Comparison of ENCODE assay signal across 8 cellular contexts in genomic region chr20:37095108-37095608, GRCh38. TPM values are rescaled to one million over a fixed set of nuclear protein-coding genes. Genes with fewer than 3 reads are reported as not detected.
DNase-seq lines count a peak whose midpoint lies in the region; ATAC-seq and TF ChIP-seq lines count a peak whose summit lies in the region.

No MANE protein-coding gene starts in this region.

- peak overlapping the region; percentile 76 for H3K9ac ChIP-seq in mucosa of stomach (ENCODE audit: low read length)

- no peaks in the 10 kb centered on the region for H3K9me3 Mint-ChIP-seq in CD4-positive, CD25-positive, alpha-beta regulatory T cell
- no peaks in the 10 kb centered on the region for H3K9me3 Mint-ChIP-seq in effector memory CD8-positive, alpha-beta T cell

- H3K36me3 ChIP-seq in CD4-positive, CD25-positive, alpha-beta regulatory T cell (ENCODE audit: control insufficient read depth, insufficient read depth, low read length), result peaks cover 14% of the 10 kb centered on the region
- H3K36me3 ChIP-seq in mucosa of stomach (ENCODE audit: control insufficient read depth, insufficient read depth, low read length) (no peaks in the 10 kb centered on the region), transverse colon (no peaks in the 10 kb centered on the region)

- H3K27me3 Mint-ChIP-seq in CD4-positive, CD25-positive, alpha-beta regulatory T cell, result peaks cover 11% of the 10 kb centered on the region
- H3K27me3 Mint-ChIP-seq in effector memory CD8-positive, alpha-beta T cell, result no peaks in the 10 kb centered on the region

- no peaks in the 10 kb centered on the region for H3K9me3 ChIP-seq in CD4-positive, CD25-positive, alpha-beta regulatory T cell (ENCODE audit: control insufficient read depth in 2 of 2, low read length in 2 of 2)
- H3K9me3 ChIP-seq in mucosa of stomach (ENCODE audit: control insufficient read depth, low read length), result no peaks in the 10 kb centered on the region
- no peaks in the 10 kb centered on the region for H3K9me3 ChIP-seq in transverse colon

- H3K27ac Mint-ChIP-seq in CD4-positive, CD25-positive, alpha-beta regulatory T cell, result peak overlapping the region; percentile 94 to 99 (median 96)
- peak overlapping the region; percentile 96 to 99 for H3K27ac Mint-ChIP-seq in effector memory CD8-positive, alpha-beta T cell

- H3K27ac ChIP-seq in CD4-positive, CD25-positive, alpha-beta regulatory T cell (ENCODE audit: insufficient read depth, low read length, poor library complexity, severe bottlenecking), result peak overlapping the region; percentile 88
- peak overlapping the region; percentile 72 to 86 (median 76) for H3K27ac ChIP-seq in transverse colon

- TF ChIP-seq CTCF in WI38 (IDR thresholded peaks at IDR 0.05; ENCODE audit: low read depth, low read length) (no peak), transverse colon (IDR thresholded peaks at IDR 0.05) (no peak)

- H3K36me3 Mint-ChIP-seq in CD4-positive, CD25-positive, alpha-beta regulatory T cell, result peaks cover 17% of the 10 kb centered on the region
- peaks cover 22% of the 10 kb centered on the region for H3K36me3 Mint-ChIP-seq in effector memory CD8-positive, alpha-beta T cell (ENCODE audit: insufficient read depth)

- peaks cover 38% of the 10 kb centered on the region for H3K4me1 ChIP-seq in CD4-positive, CD25-positive, alpha-beta regulatory T cell (ENCODE audit: control insufficient read depth, insufficient read depth, low read length, poor library complexity, severe bottlenecking)
- H3K4me1 ChIP-seq in mucosa of stomach (ENCODE audit: control insufficient read depth, insufficient read depth, low read length) (peaks cover 6% of the 10 kb centered on the region), transverse colon (peaks cover 6 to 16% (median 10%) of the 10 kb centered on the region in 4 donors)

- TF ChIP-seq POLR2A in transverse colon (IDR thresholded peaks at IDR 0.05), result no peak

- intact Hi-C loops in transverse colon (cut with DNase I; ENCODE audit: low total_unique reads), result no loop called here

- H3K4me3 ChIP-seq in CD4-positive, CD25-positive, alpha-beta regulatory T cell (ENCODE audit: low read depth, low read length), result peak overlapping the region; percentile 94
- peak overlapping the region; percentile 77 for H3K4me3 ChIP-seq in WI38 (ENCODE audit: low read depth, low read length)
- peak overlapping the region; percentile 80 for H3K4me3 ChIP-seq in mucosa of stomach (ENCODE audit: low read length)
- H3K4me3 ChIP-seq in transverse colon, result peak overlapping the region; percentile 58 to 82 (median 68)

- in situ Hi-C loops in transverse colon (cut with MboI; ENCODE audit: low pct_ligation_motif_present in 1 of 4, low pct_unique_long_range_greater_than_20kb in 1 of 4, low sequenced_read_pairs in 3 of 4), result no loop called here

- peak; percentile 37 to 83 (median 73) for DNase-seq in CD4-positive, CD25-positive, alpha-beta regulatory T cell
- DNase-seq in HuH-7.5 (ENCODE audit: low spot score) (peak; percentile 25), transverse colon (peak; percentile 38), SHP77 treated with DMSO at 0.1 percent for 48 hours (lab: John Stamatoyannopoulos, UW) (no peak)
- DNase-seq in effector memory CD8-positive, alpha-beta T cell, result peak; percentile 21 to 41 (median 28)

- 1% methylated on average over 19 of the region's 19 CpGs; no CpG with 5 or more reads in 1 of the 2 donors for WGBS in transverse colon (ENCODE audit: low coverage in 1 of 2), 2 donors

- no peak for TF ChIP-seq EP300 in transverse colon (IDR thresholded peaks at IDR 0.05; ENCODE audit: low read depth)

- peak; percentile 55 to 64 for ATAC-seq in CD4-positive, CD25-positive, alpha-beta regulatory T cell (ENCODE audit: low read depth in 2 of 2)
- peak; percentile 26 for ATAC-seq in GM19438 (IDR thresholded peaks at IDR 0.05; ENCODE audit: low read depth, unreplicated experiment)
- peak; percentile 50 for ATAC-seq in effector memory CD8-positive, alpha-beta T cell (replicated peaks)

- H3K4me3 Mint-ChIP-seq in CD4-positive, CD25-positive, alpha-beta regulatory T cell, result peak overlapping the region; percentile 94 to 99 (median 99)
- peak overlapping the region; percentile 99 for H3K4me3 Mint-ChIP-seq in effector memory CD8-positive, alpha-beta T cell

- peaks cover 19 to 50% (median 36%) of the 10 kb centered on the region in 4 donors for H3K4me1 Mint-ChIP-seq in CD4-positive, CD25-positive, alpha-beta regulatory T cell
- H3K4me1 Mint-ChIP-seq in effector memory CD8-positive, alpha-beta T cell (ENCODE audit: low read depth in 2 of 2), result peaks cover 21 to 25% of the 10 kb centered on the region in 2 donors

- H3K27me3 ChIP-seq in CD4-positive, CD25-positive, alpha-beta regulatory T cell (ENCODE audit: control insufficient read depth, insufficient read depth, low read length), result no peaks in the 10 kb centered on the region
- H3K27me3 ChIP-seq in mucosa of stomach (ENCODE audit: control insufficient read depth, insufficient read depth, low read length) (no peaks in the 10 kb centered on the region), transverse colon (no peaks in the 10 kb centered on the region)

RNA-seq across cellular contexts. Expression of gene RBL1, which starts 0.6 kb away (rescaled TPM):
- total RNA-seq in CD4-positive, CD25-positive, alpha-beta regulatory T cell, result 32.6 TPM
- polyA plus RNA-seq in CD4-positive, CD25-positive, alpha-beta regulatory T cell, result 10 to 100 TPM; 11.3 to 23.2 (median 13.3) TPM
- total RNA-seq in transverse colon, result 10 to 100 TPM in 1 of 4 donors, 1 to 10 TPM in 3; 1.5 to 11.6 (median 4.9) TPM
